Comparison of ENCODE assay signal across 29 cellular contexts in the genomic region with DNA sequence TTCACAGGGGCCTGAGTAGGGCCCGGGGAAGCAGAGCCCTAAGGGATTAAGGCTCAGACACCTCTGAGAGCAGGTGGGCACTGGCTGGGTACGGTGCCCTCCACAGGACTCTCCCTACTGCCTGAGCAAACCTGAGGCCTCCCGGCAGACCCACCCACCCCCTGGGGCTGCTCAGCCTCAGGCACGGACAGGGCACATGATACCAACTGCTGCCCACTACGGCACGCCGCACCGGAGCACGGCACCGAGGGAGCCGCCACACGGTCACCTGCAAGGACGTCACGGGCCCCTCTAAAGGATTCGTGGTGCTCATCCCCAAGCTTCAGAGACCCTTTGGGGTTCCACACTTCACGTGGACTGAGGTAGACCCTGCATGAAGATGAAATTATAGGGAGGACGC. TPM values are rescaled to one million over a fixed set of nuclear protein-coding genes. Genes with fewer than 3 reads are reported as not detected.
DNase-seq lines count a peak whose midpoint lies in the region; ATAC-seq and TF ChIP-seq lines count a peak whose summit lies in the region.
"Had no signal": no experiment of that assay in that cellular context is flagged by ENCODE, and none has a peak within 500 bp of the region (broad histone marks: within the 10 kb centered on the region; RNA-seq: fewer than 3 reads in every experiment).

No MANE protein-coding gene starts in this region.

- H3K27ac ChIP-seq in left ventricle myocardium inferior (replicated peaks), result no peak overlapping the region
- H3K27ac ChIP-seq in VCaP, result peak overlapping the region; percentile 80
- H3K27ac ChIP-seq in mucosa of rectum (ENCODE audit: low read depth in 2 of 2, low read length in 2 of 2), result peak overlapping the region; percentile 93 to 95
- H3K27ac ChIP-seq: ovary, suprapubic skin had no signal

- H3K4me1 ChIP-seq in left ventricle myocardium inferior, result peaks cover 30% of the 10 kb centered on the region
- H3K4me1 ChIP-seq in mucosa of rectum (ENCODE audit: control insufficient read depth in 2 of 2, insufficient read depth in 2 of 2, low read length in 2 of 2), result peaks cover 36 to 46% of the 10 kb centered on the region in 2 donors

- peak overlapping the region; percentile 98 for H3K27ac Mint-ChIP-seq in type B pancreatic cell
- no peak overlapping the region for H3K27ac Mint-ChIP-seq in activated T-helper 1 cell treated with anti-CD3 and anti-CD28 coated beads, Interleukin-12 subunit alpha, Interleukin-12 subunit beta, Interleukin-2, Interleukin-4 antibody, amounts not matched to agents 30 ng/mL and 10 ng/mL and 1 ng/mL, durations not matched to agents 14 hours and 24 hours and 36 hours
- H3K27ac Mint-ChIP-seq: activated CD4-positive, alpha-beta memory T cell treated with anti-CD3 and anti-CD28 coated beads, Interleukin-2, amount 10 ng/mL, durations not matched to agents 7 days and 5 days; activated naive CD4-positive, alpha-beta T cell treated with anti-CD3 and anti-CD28 coated beads, Interleukin-2, amount 50 U/mL, for 24 hours; activated T-helper 2 cell treated with anti-CD3 and anti-CD28 coated beads, Interferon-gamma antibody, Interleukin-2, Interleukin-4, amounts not matched to agents 10 μg/mL and 5 μg/mL and 100 μg/mL, durations not matched to agents 14 hours and 24 hours and 36 hours; B cell; CD8-positive, alpha-beta memory T cell had no signal

- H3K27me3 ChIP-seq in left ventricle myocardium inferior (ENCODE audit: low read depth), result no peaks in the 10 kb centered on the region
- H3K27me3 ChIP-seq in mucosa of rectum (ENCODE audit: control insufficient read depth in 2 of 2, insufficient read depth in 2 of 2, low read length in 2 of 2), result no peaks in the 10 kb centered on the region
- H3K27me3 ChIP-seq: ovary, Peyer's patch, spleen, suprapubic skin had no signal

- intact Hi-C loops in left ventricle myocardium superior (cut with micrococcal nuclease) (no loop called here), left ventricle myocardium inferior (cut with micrococcal nuclease) (no loop called here)
- intact Hi-C loops in activated T-helper 1 cell treated with anti-CD3 and anti-CD28 coated beads, Interleukin-12 subunit alpha, Interleukin-12 subunit beta, Interleukin-2, Interleukin-4 antibody, amounts not matched to agents 30 ng/mL and 10 ng/mL and 1 ng/mL, durations not matched to agents 14 hours and 24 hours and 36 hours (cut with micrococcal nuclease), result no loop called here

- H3K9ac ChIP-seq in mucosa of rectum (ENCODE audit: low read depth in 1 of 2, low read length in 2 of 2), result peak overlapping the region in 1 of 2 donors; percentile 66

- ATAC-seq in left ventricle myocardium superior, result peak; percentile 5
- ATAC-seq: activated CD4-positive, CD25-positive, alpha-beta regulatory T cell treated with anti-CD3 and anti-CD28 coated beads, Interleukin-2, amount 50 U/mL, for 24 hours; left lobe of liver; naive thymus-derived CD8-positive, alpha-beta T cell had no signal

- H3K27me3 Mint-ChIP-seq in type B pancreatic cell, result peaks cover 3% of the 10 kb centered on the region
- peaks cover 20% of the 10 kb centered on the region for H3K27me3 Mint-ChIP-seq in activated T-helper 1 cell treated with anti-CD3 and anti-CD28 coated beads, Interleukin-12 subunit alpha, Interleukin-12 subunit beta, Interleukin-2, Interleukin-4 antibody, amounts not matched to agents 30 ng/mL and 10 ng/mL and 1 ng/mL, durations not matched to agents 14 hours and 24 hours and 36 hours (ENCODE audit: insufficient read depth)
- H3K27me3 Mint-ChIP-seq: activated naive CD4-positive, alpha-beta T cell treated with anti-CD3 and anti-CD28 coated beads, Interleukin-2, amount 50 U/mL, for 24 hours had no signal

- H3K4me1 Mint-ChIP-seq in type B pancreatic cell (ENCODE audit: unreplicated experiment), result peaks cover 4% of the 10 kb centered on the region
- H3K4me1 Mint-ChIP-seq in activated T-helper 1 cell treated with anti-CD3 and anti-CD28 coated beads, Interleukin-12 subunit alpha, Interleukin-12 subunit beta, Interleukin-2, Interleukin-4 antibody, amounts not matched to agents 30 ng/mL and 10 ng/mL and 1 ng/mL, durations not matched to agents 14 hours and 24 hours and 36 hours (ENCODE audit: low read depth), result no peaks in the 10 kb centered on the region
- H3K4me1 Mint-ChIP-seq: activated CD4-positive, alpha-beta memory T cell treated with anti-CD3 and anti-CD28 coated beads, Interleukin-2, amount 10 ng/mL, durations not matched to agents 7 days and 5 days; activated naive CD4-positive, alpha-beta T cell treated with anti-CD3 and anti-CD28 coated beads, Interleukin-2, amount 50 U/mL, for 24 hours; B cell; CD8-positive, alpha-beta memory T cell had no signal

- H3K9me3 ChIP-seq in left ventricle myocardium inferior (replicated peaks) (no peaks in the 10 kb centered on the region), mucosa of rectum (ENCODE audit: control insufficient read depth in 2 of 2, low read length in 2 of 2) (no peaks in the 10 kb centered on the region)
- H3K9me3 ChIP-seq: ovary, Peyer's patch, spleen, suprapubic skin had no signal

- no peak overlapping the region for H3K4me3 ChIP-seq in left ventricle myocardium inferior
- no peak overlapping the region for H3K4me3 ChIP-seq in mucosa of rectum (ENCODE audit: low read length in 2 of 2)
- H3K4me3 ChIP-seq: ovary, Peyer's patch, spleen, suprapubic skin had no signal

- H3K36me3 ChIP-seq in left ventricle myocardium inferior, result peaks cover 54% of the 10 kb centered on the region
- H3K36me3 ChIP-seq in mucosa of rectum (ENCODE audit: control insufficient read depth in 2 of 2, insufficient read depth in 2 of 2, low read length in 2 of 2), result peaks cover 28% of the 10 kb centered on the region in 2 donors
- H3K36me3 ChIP-seq: ovary had no signal

- no peak for TF ChIP-seq CTCF in left ventricle myocardium inferior (IDR thresholded peaks at IDR 0.05; ENCODE audit: borderline replicate concordance)
- TF ChIP-seq CTCF in VCaP (conservative IDR thresholded peaks at IDR 0.05), result no peak
- TF ChIP-seq CTCF in type B pancreatic cell (conservative IDR thresholded peaks at IDR 0.05), result no peak

- no peak overlapping the region for H3K4me3 Mint-ChIP-seq in type B pancreatic cell
- no peak overlapping the region for H3K4me3 Mint-ChIP-seq in activated T-helper 1 cell treated with anti-CD3 and anti-CD28 coated beads, Interleukin-12 subunit alpha, Interleukin-12 subunit beta, Interleukin-2, Interleukin-4 antibody, amounts not matched to agents 30 ng/mL and 10 ng/mL and 1 ng/mL, durations not matched to agents 14 hours and 24 hours and 36 hours
- H3K4me3 Mint-ChIP-seq: activated CD4-positive, alpha-beta memory T cell treated with anti-CD3 and anti-CD28 coated beads, Interleukin-2, amount 10 ng/mL, durations not matched to agents 7 days and 5 days; activated naive CD4-positive, alpha-beta T cell treated with anti-CD3 and anti-CD28 coated beads, Interleukin-2, amount 50 U/mL, for 24 hours; B cell; CD8-positive, alpha-beta memory T cell; naive thymus-derived CD8-positive, alpha-beta T cell had no signal

- DNase-seq in left ventricle myocardium superior (no peak), left ventricle myocardium inferior (no peak), type B pancreatic cell (ENCODE audit: extremely low spot score, unreplicated experiment) (no peak), NCI-H2081 treated with DMSO at 0.1 percent for 48 hours (lab: John Stamatoyannopoulos, UW) (no peak), germinal center (ENCODE audit: low spot score) (no peak)
- no peak for DNase-seq in activated T-helper 1 cell treated with anti-CD3 and anti-CD28 coated beads, Interleukin-12 subunit alpha, Interleukin-12 subunit beta, Interleukin-2, Interleukin-4 antibody, amounts not matched to agents 30 ng/mL and 10 ng/mL and 1 ng/mL, durations not matched to agents 14 hours and 24 hours and 36 hours (ENCODE audit: low spot score)
- DNase-seq: activated CD4-positive, alpha-beta memory T cell treated with anti-CD3 and anti-CD28 coated beads, Interleukin-2, amount 10 ng/mL, durations not matched to agents 7 days and 5 days; amygdala; CD8-positive, alpha-beta memory T cell; cortex of kidney; KBM-7; MM.1S; naive thymus-derived CD8-positive, alpha-beta T cell; NCI-H345; Peyer's patch; spleen; T-helper 1 cell had no signal

- peaks cover 20% of the 10 kb centered on the region for H3K36me3 Mint-ChIP-seq in type B pancreatic cell
- no peaks in the 10 kb centered on the region for H3K36me3 Mint-ChIP-seq in activated T-helper 1 cell treated with anti-CD3 and anti-CD28 coated beads, Interleukin-12 subunit alpha, Interleukin-12 subunit beta, Interleukin-2, Interleukin-4 antibody, amounts not matched to agents 30 ng/mL and 10 ng/mL and 1 ng/mL, durations not matched to agents 14 hours and 24 hours and 36 hours (ENCODE audit: low read depth)
- H3K36me3 Mint-ChIP-seq: activated naive CD4-positive, alpha-beta T cell treated with anti-CD3 and anti-CD28 coated beads, Interleukin-2, amount 50 U/mL, for 24 hours; CD8-positive, alpha-beta memory T cell had no signal

- H3K9me3 Mint-ChIP-seq in type B pancreatic cell, result no peaks in the 10 kb centered on the region
- H3K9me3 Mint-ChIP-seq in activated T-helper 1 cell treated with anti-CD3 and anti-CD28 coated beads, Interleukin-12 subunit alpha, Interleukin-12 subunit beta, Interleukin-2, Interleukin-4 antibody, amounts not matched to agents 30 ng/mL and 10 ng/mL and 1 ng/mL, durations not matched to agents 14 hours and 24 hours and 36 hours, result no peaks in the 10 kb centered on the region
- H3K9me3 Mint-ChIP-seq: activated CD4-positive, alpha-beta memory T cell treated with anti-CD3 and anti-CD28 coated beads, Interleukin-2, amount 10 ng/mL, durations not matched to agents 7 days and 5 days; activated naive CD4-positive, alpha-beta T cell treated with anti-CD3 and anti-CD28 coated beads, Interleukin-2, amount 50 U/mL, for 24 hours; activated T-helper 2 cell treated with anti-CD3 and anti-CD28 coated beads, Interferon-gamma antibody, Interleukin-2, Interleukin-4, amounts not matched to agents 10 μg/mL and 5 μg/mL and 100 μg/mL, durations not matched to agents 14 hours and 24 hours and 36 hours; CD8-positive, alpha-beta memory T cell; naive thymus-derived CD8-positive, alpha-beta T cell had no signal

RNA-seq across cellular contexts. Expression of a gene that starts 7.1 kb away (rescaled TPM):
- total RNA-seq in left ventricle myocardium superior (32.9 TPM), left ventricle myocardium inferior (23.5 TPM), type B pancreatic cell (ENCODE audit: low replicate concordance) (18.5 and 98.5 TPM in 2 replicates)
- 0.64 and 1.3 TPM in 2 replicates for total RNA-seq in activated T-helper 1 cell treated with anti-CD3 and anti-CD28 coated beads, Interleukin-12 subunit alpha, Interleukin-12 subunit beta, Interleukin-2, Interleukin-4 antibody, amounts not matched to agents 30 ng/mL and 10 ng/mL and 1 ng/mL, durations not matched to agents 14 hours and 24 hours and 36 hours
- total RNA-seq: B cell had no signal

RNA-seq across cellular contexts. Expression of a gene that starts 15.7 kb away (rescaled TPM):
- 1.7 TPM for total RNA-seq in left ventricle myocardium superior
- 0.22 TPM for total RNA-seq in left ventricle myocardium inferior
- total RNA-seq in type B pancreatic cell (ENCODE audit: low replicate concordance), result 29.2 and 72.7 TPM in 2 replicates
- 0.05 and 0.32 TPM in 2 replicates for total RNA-seq in activated T-helper 1 cell treated with anti-CD3 and anti-CD28 coated beads, Interleukin-12 subunit alpha, Interleukin-12 subunit beta, Interleukin-2, Interleukin-4 antibody, amounts not matched to agents 30 ng/mL and 10 ng/mL and 1 ng/mL, durations not matched to agents 14 hours and 24 hours and 36 hours
- total RNA-seq: activated T-helper 2 cell treated with anti-CD3 and anti-CD28 coated beads, Interferon-gamma antibody, Interleukin-2, Interleukin-4, amounts not matched to agents 10 μg/mL and 5 μg/mL and 100 μg/mL, durations not matched to agents 14 hours and 24 hours and 36 hours; glomerular endothelial cell had no signal

RNA-seq across cellular contexts. Expression of a gene that starts 49.1 kb away (rescaled TPM):
- total RNA-seq in left ventricle myocardium superior, result 44.0 TPM
- 45.6 TPM for total RNA-seq in left ventricle myocardium inferior
- total RNA-seq in type B pancreatic cell (ENCODE audit: low replicate concordance), result 79.1 and 222 TPM in 2 replicates
- total RNA-seq in activated T-helper 1 cell treated with anti-CD3 and anti-CD28 coated beads, Interleukin-12 subunit alpha, Interleukin-12 subunit beta, Interleukin-2, Interleukin-4 antibody, amounts not matched to agents 30 ng/mL and 10 ng/mL and 1 ng/mL, durations not matched to agents 14 hours and 24 hours and 36 hours, result 51.4 and 55.9 TPM in 2 replicates

RNA-seq across cellular contexts. Expression of a gene that starts 53.7 kb away (rescaled TPM):
- total RNA-seq in left ventricle myocardium superior (0.20 TPM), left ventricle myocardium inferior (0.16 TPM), type B pancreatic cell (ENCODE audit: low replicate concordance) (not detected in 2 replicates)
- total RNA-seq in activated T-helper 1 cell treated with anti-CD3 and anti-CD28 coated beads, Interleukin-12 subunit alpha, Interleukin-12 subunit beta, Interleukin-2, Interleukin-4 antibody, amounts not matched to agents 30 ng/mL and 10 ng/mL and 1 ng/mL, durations not matched to agents 14 hours and 24 hours and 36 hours, result 82.1 and 82.3 TPM in 2 replicates
- total RNA-seq: bronchial epithelial cell, mesenteric fat pad had no signal

Comparison
In these comparisons a context has a peak if more than half of its experiments do, and no peak if none do; other contexts are left out.
1. RNA of a gene that starts 15.7 kb away (total RNA-seq): 29.2 to 72.7 TPM in type B pancreatic cell; 1.7 TPM in left ventricle myocardium superior (single experiment), 0.22 TPM in left ventricle myocardium inferior (single experiment) and 0.05 to 0.32 TPM in activated T-helper 1 cell treated with anti-CD3 and anti-CD28 coated beads, Interleukin-12 subunit alpha, Interleukin-12 subunit beta, Interleukin-2, Interleukin-4 antibody, amounts not matched to agents 30 ng/mL and 10 ng/mL and 1 ng/mL, durations not matched to agents 14 hours and 24 hours and 36 hours; every median in the first group is over 10 times any median in the second.